In the genomic region with DNA sequence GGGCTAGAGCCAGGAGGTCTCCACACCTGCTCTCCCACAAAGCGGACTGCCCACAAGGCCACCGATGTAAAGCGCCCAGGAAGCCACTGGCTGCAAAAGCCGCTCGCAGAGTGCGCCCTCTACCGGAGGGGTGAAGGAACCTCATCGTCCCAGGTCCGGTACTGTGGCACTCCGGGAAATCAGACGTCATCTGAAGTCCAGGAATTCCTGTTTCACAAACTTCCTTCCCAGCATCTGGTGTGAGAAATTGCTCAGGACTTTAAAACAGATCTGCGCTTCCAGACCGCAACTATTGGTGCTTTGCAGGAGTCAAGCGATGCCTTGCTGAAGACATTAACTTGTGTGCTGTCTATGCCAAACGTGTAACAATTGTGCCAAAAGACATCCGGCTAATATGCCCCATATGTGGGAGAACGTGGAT, we compare ENCODE assay signal across 8 cellular contexts.
DNase-seq lines count a peak whose midpoint lies in the region; ATAC-seq and TF ChIP-seq lines count a peak whose summit lies in the region.

No MANE protein-coding gene starts in this region.

- H3K9me3 ChIP-seq in heart left ventricle = no peaks in the 10 kb centered on the region
- no peaks in the 10 kb centered on the region for H3K9me3 ChIP-seq in iPS DF 6.9 (ENCODE audit: control insufficient read depth, insufficient read depth, low read length)
- H3K9me3 ChIP-seq in testis = no peaks in the 10 kb centered on the region

- H3K36me3 ChIP-seq in heart left ventricle (no peaks in the 10 kb centered on the region), iPS DF 6.9 (ENCODE audit: control insufficient read depth, insufficient read depth, low read length) (no peaks in the 10 kb centered on the region), testis (ENCODE audit: low read depth, missing control alignments) (no peaks in the 10 kb centered on the region)

- 35 to 75% (median 69%) methylated on average over 17 of the region's 17 CpGs for WGBS in heart left ventricle, 4 donors
- no CpG with 5 or more reads among the region's 17 CpGs for whole genome bisulfite sequencing in iPS DF 6.9 (ENCODE audit: insufficient coverage, insufficient read length)
- 64 to 74% methylated on average over 17 of the region's 17 CpGs for WGBS in testis, 2 donors

- TF ChIP-seq CTCF in heart left ventricle (IDR thresholded peaks at IDR 0.05) (peak in 10 of 12 donors; percentile 19 to 52 (median 40)), testis (IDR thresholded peaks at IDR 0.05) (peak in 1 of 3 experiments; percentile 48)

- TF ChIP-seq POLR2A in heart left ventricle (IDR thresholded peaks at IDR 0.05) (no peak), testis (IDR thresholded peaks at IDR 0.05) (no peak)

- H3K27ac ChIP-seq in heart left ventricle (no peak overlapping the region), iPS DF 6.9 (ENCODE audit: low read length) (no peak overlapping the region), testis (no peak overlapping the region)

- intact Hi-C loops in heart left ventricle (cut with DNase I) (no loop called here), left cardiac atrium (cut with DNase I) (no loop called here), testis (cut with DNase I; ENCODE audit: low total_unique reads) (no loop called here)

- H3K4me3 ChIP-seq in heart left ventricle = no peak overlapping the region
- no peak overlapping the region for H3K4me3 ChIP-seq in iPS DF 6.9 (ENCODE audit: low read length)
- H3K4me3 ChIP-seq in testis = peak overlapping the region in 1 of 2 donors; percentile 34

- H3K4me1 ChIP-seq in heart left ventricle = peaks cover 0 to 25% (median 13%) of the 10 kb centered on the region in 12 donors
- peaks cover 3% of the 10 kb centered on the region; the same call in 1 of the 2 replicates for H3K4me1 ChIP-seq in iPS DF 6.9 (ENCODE audit: control insufficient read depth, insufficient read depth, low read length)
- H3K4me1 ChIP-seq in testis = no peaks in the 10 kb centered on the region

- ATAC-seq in heart left ventricle = peak in 2 of 4 donors; percentile 46 to 50
- ATAC-seq in left cardiac atrium = no peak
- ATAC-seq in HG03135 (IDR thresholded peaks at IDR 0.05; ENCODE audit: unreplicated experiment) = no peak

- H3K27me3 ChIP-seq in heart left ventricle (no peaks in the 10 kb centered on the region), iPS DF 6.9 (ENCODE audit: control insufficient read depth, insufficient read depth, low read length) (no peaks in the 10 kb centered on the region), testis (no peaks in the 10 kb centered on the region)

- DNase-seq in heart left ventricle (peak in 1 of 5 donors; percentile 21), left cardiac atrium (no peak), SW480 (ENCODE audit: low spot score) (peak; percentile 57), iPS DF 6.9 (ENCODE audit: low read depth, low spot score) (peak; percentile 61), testis (peak; percentile 58)
- DNase-seq in stimulated activated naive CD4-positive, alpha-beta T cell (lab: John Stamatoyannopoulos, UW) = no peak
- no peak for DNase-seq in activated naive CD4-positive, alpha-beta T cell treated with anti-CD3 and anti-CD28 coated beads, Interleukin-2, amount 50 U/mL, for 16 hours

Comparison
In these comparisons a context has a peak if more than half of its experiments do, and no peak if none do; other contexts are left out.
1. DNase-seq: peak in SW480 (single experiment), iPS DF 6.9 (single experiment) and testis (single experiment); none in left cardiac atrium (single experiment), stimulated activated naive CD4-positive, alpha-beta T cell (0 of 6) and activated naive CD4-positive, alpha-beta T cell treated with anti-CD3 and anti-CD28 coated beads, Interleukin-2, amount 50 U/mL, for 16 hours (single experiment).